In the genomic region with DNA sequence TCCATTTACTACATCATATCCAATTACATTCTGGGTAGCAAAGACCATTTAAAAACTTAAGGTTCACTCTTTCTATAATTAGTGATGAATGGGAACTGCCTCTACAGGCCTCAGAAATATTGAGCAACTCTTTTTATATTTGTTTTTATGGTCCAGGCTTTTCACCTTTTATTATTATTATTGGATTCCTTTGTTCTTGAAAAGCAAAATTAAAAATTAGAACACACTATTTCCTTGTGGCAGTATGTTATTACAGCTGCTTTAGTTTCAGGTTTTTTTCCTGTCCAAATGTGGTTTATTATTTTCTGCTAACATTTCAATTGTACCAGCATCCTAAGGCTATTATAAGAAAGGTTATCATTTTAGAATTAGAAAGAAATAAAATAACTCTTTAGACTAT, we compare ENCODE assay signal across 1 cellular context.
A peak's percentile ranks its signal among the peaks of the same experiment; 100 is the strongest.
TF ChIP-seq lines count a peak whose summit lies in the region.

No MANE protein-coding gene starts in this region.

TF ChIP-seq in HEK293, 187 proteins besides CTCF, POLR2A, EP300 and RAD21 (continued from another document):
- TF ChIP-seq, protein P1, sequence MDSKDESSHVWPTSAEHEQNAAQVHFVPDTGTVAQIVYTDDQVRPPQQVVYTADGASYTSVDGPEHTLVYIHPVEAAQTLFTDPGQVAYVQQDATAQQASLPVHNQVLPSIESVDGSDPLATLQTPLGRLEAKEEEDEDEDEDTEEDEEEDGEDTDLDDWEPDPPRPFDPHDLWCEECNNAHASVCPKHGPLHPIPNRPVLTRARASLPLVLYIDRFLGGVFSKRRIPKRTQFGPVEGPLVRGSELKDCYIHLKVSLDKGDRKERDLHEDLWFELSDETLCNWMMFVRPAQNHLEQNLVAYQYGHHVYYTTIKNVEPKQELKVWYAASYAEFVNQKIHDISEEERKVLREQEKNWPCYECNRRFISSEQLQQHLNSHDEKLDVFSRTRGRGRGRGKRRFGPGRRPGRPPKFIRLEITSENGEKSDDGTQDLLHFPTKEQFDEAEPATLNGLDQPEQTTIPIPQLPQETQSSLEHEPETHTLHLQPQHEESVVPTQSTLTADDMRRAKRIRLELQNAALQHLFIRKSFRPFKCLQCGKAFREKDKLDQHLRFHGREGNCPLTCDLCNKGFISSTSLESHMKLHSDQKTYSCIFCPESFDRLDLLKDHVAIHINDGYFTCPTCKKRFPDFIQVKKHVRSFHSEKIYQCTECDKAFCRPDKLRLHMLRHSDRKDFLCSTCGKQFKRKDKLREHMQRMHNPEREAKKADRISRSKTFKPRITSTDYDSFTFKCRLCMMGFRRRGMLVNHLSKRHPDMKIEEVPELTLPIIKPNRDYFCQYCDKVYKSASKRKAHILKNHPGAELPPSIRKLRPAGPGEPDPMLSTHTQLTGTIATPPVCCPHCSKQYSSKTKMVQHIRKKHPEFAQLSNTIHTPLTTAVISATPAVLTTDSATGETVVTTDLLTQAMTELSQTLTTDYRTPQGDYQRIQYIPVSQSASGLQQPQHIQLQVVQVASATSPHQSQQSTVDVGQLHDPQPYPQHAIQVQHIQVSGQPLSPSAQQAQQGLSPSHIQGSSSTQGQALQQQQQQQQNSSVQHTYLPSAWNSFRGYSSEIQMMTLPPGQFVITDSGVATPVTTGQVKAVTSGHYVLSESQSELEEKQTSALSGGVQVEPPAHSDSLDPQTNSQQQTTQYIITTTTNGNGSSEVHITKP (tag by site-specific recombination; IDR thresholded peaks at IDR 0.05) = no peak
- TF ChIP-seq ZNF76 (tag by site-specific recombination; IDR thresholded peaks at IDR 0.05; ENCODE audit: borderline replicate concordance, low read depth) (no peak), ZNF214 (tag by site-specific recombination; IDR thresholded peaks at IDR 0.05; ENCODE audit: borderline replicate concordance) (no peak), ZNF112 (tag by site-specific recombination; IDR thresholded peaks at IDR 0.05) (no peak), ZNF629 (tag by site-specific recombination; IDR thresholded peaks at IDR 0.05) (no peak), ZNF548 (tag by site-specific recombination; IDR thresholded peaks at IDR 0.05) (no peak), GLIS1 (tag by site-specific recombination; IDR thresholded peaks at IDR 0.05) (no peak), WT1 (tag by site-specific recombination; IDR thresholded peaks at IDR 0.05) (no peak), ZNF169 (tag by site-specific recombination; IDR thresholded peaks at IDR 0.05) (no peak), ZNF610 (tag by site-specific recombination; IDR thresholded peaks at IDR 0.05; ENCODE audit: borderline replicate concordance) (no peak)
- TF ChIP-seq, protein P2, sequence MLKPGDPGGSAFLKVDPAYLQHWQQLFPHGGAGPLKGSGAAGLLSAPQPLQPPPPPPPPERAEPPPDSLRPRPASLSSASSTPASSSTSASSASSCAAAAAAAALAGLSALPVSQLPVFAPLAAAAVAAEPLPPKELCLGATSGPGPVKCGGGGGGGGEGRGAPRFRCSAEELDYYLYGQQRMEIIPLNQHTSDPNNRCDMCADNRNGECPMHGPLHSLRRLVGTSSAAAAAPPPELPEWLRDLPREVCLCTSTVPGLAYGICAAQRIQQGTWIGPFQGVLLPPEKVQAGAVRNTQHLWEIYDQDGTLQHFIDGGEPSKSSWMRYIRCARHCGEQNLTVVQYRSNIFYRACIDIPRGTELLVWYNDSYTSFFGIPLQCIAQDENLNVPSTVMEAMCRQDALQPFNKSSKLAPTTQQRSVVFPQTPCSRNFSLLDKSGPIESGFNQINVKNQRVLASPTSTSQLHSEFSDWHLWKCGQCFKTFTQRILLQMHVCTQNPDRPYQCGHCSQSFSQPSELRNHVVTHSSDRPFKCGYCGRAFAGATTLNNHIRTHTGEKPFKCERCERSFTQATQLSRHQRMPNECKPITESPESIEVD (tag by site-specific recombination; IDR thresholded peaks at IDR 0.05) = peak; percentile 61
- TF ChIP-seq, protein P3, sequence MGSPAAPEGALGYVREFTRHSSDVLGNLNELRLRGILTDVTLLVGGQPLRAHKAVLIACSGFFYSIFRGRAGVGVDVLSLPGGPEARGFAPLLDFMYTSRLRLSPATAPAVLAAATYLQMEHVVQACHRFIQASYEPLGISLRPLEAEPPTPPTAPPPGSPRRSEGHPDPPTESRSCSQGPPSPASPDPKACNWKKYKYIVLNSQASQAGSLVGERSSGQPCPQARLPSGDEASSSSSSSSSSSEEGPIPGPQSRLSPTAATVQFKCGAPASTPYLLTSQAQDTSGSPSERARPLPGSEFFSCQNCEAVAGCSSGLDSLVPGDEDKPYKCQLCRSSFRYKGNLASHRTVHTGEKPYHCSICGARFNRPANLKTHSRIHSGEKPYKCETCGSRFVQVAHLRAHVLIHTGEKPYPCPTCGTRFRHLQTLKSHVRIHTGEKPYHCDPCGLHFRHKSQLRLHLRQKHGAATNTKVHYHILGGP (tag by site-specific recombination; IDR thresholded peaks at IDR 0.05) = 0 out of 2 replicates have a peak, but pooled peaks have one; percentile 10
- TF ChIP-seq, protein P4, sequence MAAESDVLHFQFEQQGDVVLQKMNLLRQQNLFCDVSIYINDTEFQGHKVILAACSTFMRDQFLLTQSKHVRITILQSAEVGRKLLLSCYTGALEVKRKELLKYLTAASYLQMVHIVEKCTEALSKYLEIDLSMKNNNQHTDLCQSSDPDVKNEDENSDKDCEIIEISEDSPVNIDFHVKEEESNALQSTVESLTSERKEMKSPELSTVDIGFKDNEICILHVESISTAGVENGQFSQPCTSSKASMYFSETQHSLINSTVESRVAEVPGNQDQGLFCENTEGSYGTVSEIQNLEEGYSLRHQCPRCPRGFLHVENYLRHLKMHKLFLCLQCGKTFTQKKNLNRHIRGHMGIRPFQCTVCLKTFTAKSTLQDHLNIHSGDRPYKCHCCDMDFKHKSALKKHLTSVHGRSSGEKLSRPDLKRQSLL (tag by site-specific recombination; IDR thresholded peaks at IDR 0.05) = no peak
- TF ChIP-seq, protein P5, sequence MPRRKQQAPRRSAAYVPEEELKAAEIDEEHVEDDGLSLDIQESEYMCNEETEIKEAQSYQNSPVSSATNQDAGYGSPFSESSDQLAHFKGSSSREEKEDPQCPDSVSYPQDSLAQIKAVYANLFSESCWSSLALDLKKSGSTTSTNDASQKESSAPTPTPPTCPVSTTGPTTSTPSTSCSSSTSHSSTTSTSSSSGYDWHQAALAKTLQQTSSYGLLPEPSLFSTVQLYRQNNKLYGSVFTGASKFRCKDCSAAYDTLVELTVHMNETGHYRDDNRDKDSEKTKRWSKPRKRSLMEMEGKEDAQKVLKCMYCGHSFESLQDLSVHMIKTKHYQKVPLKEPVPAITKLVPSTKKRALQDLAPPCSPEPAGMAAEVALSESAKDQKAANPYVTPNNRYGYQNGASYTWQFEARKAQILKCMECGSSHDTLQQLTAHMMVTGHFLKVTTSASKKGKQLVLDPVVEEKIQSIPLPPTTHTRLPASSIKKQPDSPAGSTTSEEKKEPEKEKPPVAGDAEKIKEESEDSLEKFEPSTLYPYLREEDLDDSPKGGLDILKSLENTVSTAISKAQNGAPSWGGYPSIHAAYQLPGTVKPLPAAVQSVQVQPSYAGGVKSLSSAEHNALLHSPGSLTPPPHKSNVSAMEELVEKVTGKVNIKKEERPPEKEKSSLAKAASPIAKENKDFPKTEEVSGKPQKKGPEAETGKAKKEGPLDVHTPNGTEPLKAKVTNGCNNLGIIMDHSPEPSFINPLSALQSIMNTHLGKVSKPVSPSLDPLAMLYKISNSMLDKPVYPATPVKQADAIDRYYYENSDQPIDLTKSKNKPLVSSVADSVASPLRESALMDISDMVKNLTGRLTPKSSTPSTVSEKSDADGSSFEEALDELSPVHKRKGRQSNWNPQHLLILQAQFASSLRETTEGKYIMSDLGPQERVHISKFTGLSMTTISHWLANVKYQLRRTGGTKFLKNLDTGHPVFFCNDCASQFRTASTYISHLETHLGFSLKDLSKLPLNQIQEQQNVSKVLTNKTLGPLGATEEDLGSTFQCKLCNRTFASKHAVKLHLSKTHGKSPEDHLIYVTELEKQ (tag by site-specific recombination; IDR thresholded peaks at IDR 0.05; ENCODE audit: borderline replicate concordance) = no peak
